ENCODE assay signal across 11 cellular contexts in the genomic region with DNA sequence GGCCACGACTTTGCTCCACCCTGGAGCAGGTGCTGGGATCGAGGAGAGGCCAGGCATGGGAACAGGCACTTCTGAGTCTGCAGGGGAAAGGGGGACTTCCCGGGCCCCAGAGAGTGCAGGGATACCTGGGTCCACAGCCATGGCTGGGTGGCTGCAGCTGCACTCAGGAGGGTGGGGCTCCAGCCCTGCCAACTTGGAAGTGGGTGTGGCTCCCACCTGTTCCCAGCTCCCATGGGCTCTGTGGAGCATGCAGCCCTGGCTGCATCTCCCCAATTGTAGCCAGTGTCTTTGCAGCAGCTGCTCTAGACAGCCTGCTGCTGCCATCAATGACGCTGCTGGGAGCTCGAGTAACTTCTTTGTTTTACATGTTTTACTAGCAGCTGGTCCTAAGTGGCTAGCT. TPM values are rescaled to one million over a fixed set of nuclear protein-coding genes. Genes with fewer than 3 reads are reported as not detected.
A peak's percentile ranks its signal among the peaks of the same experiment; 100 is the strongest.
DNase-seq lines count a peak whose midpoint lies in the region; ATAC-seq and TF ChIP-seq lines count a peak whose summit lies in the region.
"Had no signal": no experiment of that assay in that cellular context is flagged by ENCODE, and none has a peak within 500 bp of the region (broad histone marks: within the 10 kb centered on the region; RNA-seq: fewer than 3 reads in every experiment).

No MANE protein-coding gene starts in this region.

- H3K4me1 Mint-ChIP-seq in glutamatergic neuron (ENCODE audit: low read depth, unreplicated experiment), result no peaks in the 10 kb centered on the region

- H3K27me3 ChIP-seq in heart right ventricle (no peaks in the 10 kb centered on the region), upper lobe of left lung (no peaks in the 10 kb centered on the region), BE2C (no peaks in the 10 kb centered on the region)

- H3K9me3 Mint-ChIP-seq in glutamatergic neuron (ENCODE audit: unreplicated experiment), result peaks cover 2% of the 10 kb centered on the region
- H3K9me3 Mint-ChIP-seq: activated naive CD4-positive, alpha-beta T cell treated with anti-CD3 and anti-CD28 coated beads, Interleukin-2, amount 50 U/mL, for 72 hours had no signal

- H3K27me3 Mint-ChIP-seq in glutamatergic neuron (ENCODE audit: unreplicated experiment), result no peaks in the 10 kb centered on the region

- ATAC-seq in heart right ventricle (peak in 6 of 8 donors; percentile 25 to 53 (median 36)), left cardiac atrium (no peak), upper lobe of left lung (ENCODE audit: low FRiP score in 2 of 2) (peak; percentile 21 to 70), HG03025 (IDR thresholded peaks at IDR 0.05; ENCODE audit: low FRiP score, unreplicated experiment) (no peak), HG02884 (IDR thresholded peaks at IDR 0.05; ENCODE audit: unreplicated experiment) (no peak)
- ATAC-seq: activated naive CD4-positive, alpha-beta T cell treated with anti-CD3 and anti-CD28 coated beads, Interleukin-2, amount 50 U/mL, for 72 hours had no signal

- no peak overlapping the region for H3K27ac Mint-ChIP-seq in glutamatergic neuron (ENCODE audit: unreplicated experiment)

- TF ChIP-seq POLR2A in upper lobe of left lung (IDR thresholded peaks at IDR 0.05), result no peak

- WGBS in heart right ventricle, 2 donors, result 74 to 77% methylated on average over 5 of the region's 5 CpGs
- WGBS in upper lobe of left lung, 2 donors, result 73 to 78% methylated on average over 3 to 5 of the region's 5 CpGs

- H3K4me3 Mint-ChIP-seq in glutamatergic neuron (ENCODE audit: unreplicated experiment), result no peak overlapping the region

- TF ChIP-seq EP300 in upper lobe of left lung (IDR thresholded peaks at IDR 0.05), result no peak

- H3K4me1 ChIP-seq in heart right ventricle (peaks cover 0 to 7% (median 0%) of the 10 kb centered on the region in 9 donors), upper lobe of left lung (no peaks in the 10 kb centered on the region), BE2C (no peaks in the 10 kb centered on the region)

- H3K36me3 ChIP-seq in heart right ventricle (no peaks in the 10 kb centered on the region), upper lobe of left lung (peaks cover 0 to 8% (median 0%) of the 10 kb centered on the region in 4 donors), BE2C (no peaks in the 10 kb centered on the region; the same call in 1 of the 2 replicates)

- TF ChIP-seq CTCF in heart right ventricle (IDR thresholded peaks at IDR 0.05) (no peak), glutamatergic neuron (IDR thresholded peaks at IDR 0.05; ENCODE audit: partially characterized antibody, unreplicated experiment) (no peak), upper lobe of left lung (IDR thresholded peaks at IDR 0.05) (no peak), BE2C (IDR thresholded peaks at IDR 0.05; ENCODE audit: low read depth, low read length) (no peak)

- H3K9me3 ChIP-seq in heart right ventricle, result no peaks in the 10 kb centered on the region
- no peaks in the 10 kb centered on the region for H3K9me3 ChIP-seq in upper lobe of left lung
- no peaks in the 10 kb centered on the region for H3K9me3 ChIP-seq in BE2C

- intact Hi-C loops in heart right ventricle (cut with DNase I) (no loop called here), left cardiac atrium (cut with DNase I) (no loop called here)

- DNase-seq in heart right ventricle, result no peak
- DNase-seq in left cardiac atrium, result no peak
- peak; percentile 89 for DNase-seq in NCI-H345 (lab: John Stamatoyannopoulos, UW)
- DNase-seq in glutamatergic neuron, result peak; percentile 57
- DNase-seq in upper lobe of left lung, result peak in 1 of 2 donors; percentile 39
- DNase-seq in BE2C, result no peak
- DNase-seq: activated CD4-positive, alpha-beta T cell treated with anti-CD3 and anti-CD28 coated beads, Interleukin-2, amount 50 U/mL, for 4 hours; T-helper 1 cell had no signal

- H3K4me3 ChIP-seq in heart right ventricle (no peak overlapping the region), upper lobe of left lung (no peak overlapping the region), BE2C (ENCODE audit: low read depth, low read length) (no peak overlapping the region)

- H3K36me3 Mint-ChIP-seq in glutamatergic neuron (ENCODE audit: unreplicated experiment), result no peaks in the 10 kb centered on the region

- H3K27ac ChIP-seq in heart right ventricle (no peak overlapping the region), upper lobe of left lung (no peak overlapping the region)

RNA-seq across cellular contexts. Expression of a gene that starts 57.1 kb away (rescaled TPM):
- total RNA-seq in heart right ventricle (10 to 100 TPM; 25.5 to 50.0 (median 40.1) TPM), left cardiac atrium (10 to 100 TPM; 31.2 to 34.9 TPM), glutamatergic neuron (ENCODE audit: unreplicated experiment) (16.4 TPM), upper lobe of left lung (100 to 1,000 TPM in 1 of 6 donors, 10 to 100 TPM in 5; 27.9 to 123 (median 48.1) TPM)
- 10 to 100 TPM; 13.0 to 38.8 TPM for polyA plus RNA-seq in heart right ventricle
- 38.5 TPM for polyA plus RNA-seq in BE2C (2012; ENCODE audit: insufficient read depth, insufficient read length, low read depth)

RNA-seq across cellular contexts. Expression of a gene that starts 57.5 kb away (rescaled TPM):
- total RNA-seq in heart right ventricle (10 to 100 TPM; 23.8 to 33.2 (median 28.5) TPM), left cardiac atrium (10 to 100 TPM; 26.3 to 28.9 TPM), glutamatergic neuron (ENCODE audit: unreplicated experiment) (63.4 TPM), upper lobe of left lung (10 to 100 TPM; 11.4 to 36.1 (median 25.3) TPM)
- polyA plus RNA-seq in heart right ventricle, result 10 to 100 TPM in 1 of 2 donors, 1 to 10 TPM in 1; 6.6 to 14.7 TPM
- polyA plus RNA-seq in BE2C (2012; ENCODE audit: insufficient read depth, insufficient read length, low read depth), result 34.9 TPM

Comparison
In these comparisons a context has a peak if more than half of its experiments do, and no peak if none do; other contexts are left out.
1. ATAC-seq: peak in heart right ventricle (6 of 8) and upper lobe of left lung (2 of 2); none in left cardiac atrium (0 of 2), HG03025 (single experiment) and HG02884 (single experiment).
2. DNase-seq: peak in NCI-H345 (single experiment) and glutamatergic neuron (single experiment); none in heart right ventricle (0 of 2), left cardiac atrium (single experiment) and BE2C (single experiment).